19 cellular contexts compared by ENCODE assay signal in the genomic region with DNA sequence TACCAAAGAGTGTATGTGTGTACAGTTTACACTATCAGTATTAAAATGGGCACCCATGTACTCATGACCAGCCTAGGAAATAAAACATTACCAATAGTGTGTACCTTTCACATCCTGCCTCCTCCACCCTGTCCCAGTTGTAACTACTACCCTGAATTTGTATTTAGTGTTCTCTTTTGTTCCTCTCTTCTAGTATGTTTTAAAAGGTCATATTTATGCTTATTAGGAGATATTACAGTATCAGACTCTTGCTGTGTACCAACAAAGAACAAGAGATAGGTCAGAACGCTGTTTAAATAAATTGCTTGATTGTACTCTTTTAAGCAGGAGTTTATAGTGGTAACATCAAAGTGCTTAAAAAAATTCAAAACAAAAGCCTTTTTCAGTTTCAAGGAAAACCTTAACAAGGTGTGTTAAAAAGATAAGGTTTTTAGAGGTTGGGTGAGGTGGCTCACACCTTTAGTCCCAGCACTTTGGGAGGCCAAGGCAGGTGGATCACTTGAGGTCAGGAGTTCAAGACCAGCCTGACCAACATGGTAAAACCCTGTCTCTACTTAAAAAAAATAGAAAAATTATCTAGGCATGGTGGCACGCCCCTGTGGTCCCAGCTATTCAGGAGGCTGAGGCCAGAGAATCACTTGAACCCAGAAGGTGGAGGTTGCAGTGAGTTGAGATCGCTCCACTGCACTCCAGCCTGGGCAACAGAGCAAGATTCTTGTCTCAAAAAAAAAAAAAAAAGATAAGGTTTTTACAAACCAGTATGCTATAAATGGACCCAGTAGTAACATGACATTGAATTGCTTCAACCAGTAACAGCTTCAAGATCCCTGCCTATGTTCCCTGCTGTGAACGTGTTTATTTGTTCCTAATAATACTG.
"Had no signal": no experiment of that assay in that cellular context is flagged by ENCODE, and none has a peak within 500 bp of the region (broad histone marks: within the 10 kb centered on the region; RNA-seq: fewer than 3 reads in every experiment).

No MANE protein-coding gene starts in this region.

- H3K9ac ChIP-seq: neural progenitor cell had no signal

- H3K36me3 ChIP-seq: adrenal gland, neural progenitor cell, ovary, upper lobe of right lung had no signal

- H3K27ac ChIP-seq: esophagus squamous epithelium, neural progenitor cell, ovary, upper lobe of right lung had no signal

- H3K27me3 ChIP-seq: adrenal gland, esophagus squamous epithelium, neural progenitor cell, ovary, upper lobe of right lung had no signal

- ATAC-seq: activated CD8-positive, alpha-beta T cell treated with anti-CD3 and anti-CD28 coated beads, Interleukin-2, amount 10 ng/mL, durations not matched to agents 7 days and 5 days had no signal

- H2AFZ ChIP-seq: neural progenitor cell had no signal

- H3K4me3 ChIP-seq: adrenal gland, esophagus squamous epithelium, neural progenitor cell, ovary, upper lobe of right lung had no signal

- H3K9me3 ChIP-seq: adrenal gland, esophagus squamous epithelium, ovary, upper lobe of right lung had no signal

- DNase-seq: activated CD4-positive, alpha-beta T cell treated with anti-CD3 and anti-CD28 coated beads, Interleukin-2, amount 10 ng/mL, durations not matched to agents 24 days and 14 days; activated CD4-positive, CD25-positive, alpha-beta regulatory T cell; activated CD8-positive, alpha-beta memory T cell treated with anti-CD3 and anti-CD28 coated beads, Interleukin-2, amount 50 U/mL, for 4 hours; activated CD8-positive, alpha-beta T cell treated with anti-CD3 and anti-CD28 coated beads, Interleukin-2, amount 10 ng/mL, durations not matched to agents 7 days and 5 days; activated effector memory CD4-positive, alpha-beta T cell treated with anti-CD3 and anti-CD28 coated beads, Interleukin-2, amount 50 U/mL, for 16 hours; activated T-cell treated with anti-CD3 and anti-CD28 coated beads, Interleukin-2, amount 50 U/mL, for 48 hours; central memory CD4-positive, alpha-beta T cell; cortex of kidney; effector CD4-positive, alpha-beta T cell; esophagus squamous epithelium; immature natural killer cell; naive B cell; ovary; retina; stimulated activated CD4-positive, alpha-beta T cell treated with anti-CD3 and anti-CD28 coated beads, Interleukin-4, amount 100 ng/mL, for 1 hour; stimulated activated naive CD4-positive, alpha-beta T cell; upper lobe of right lung had no signal

- H3K4me2 ChIP-seq: neural progenitor cell had no signal
